ENCODE assay signal across 21 cellular contexts in genomic region chr7:28140964-28141363, GRCh38.
"Had no signal": no experiment of that assay in that cellular context is flagged by ENCODE, and none has a peak within 500 bp of the region (broad histone marks: within the 10 kb centered on the region; RNA-seq: fewer than 3 reads in every experiment).

No MANE protein-coding gene starts in this region.

- H3K4me3 ChIP-seq: ascending aorta, heart right ventricle, tibial nerve had no signal

- H3K9me3 ChIP-seq: ascending aorta, heart right ventricle, tibial nerve had no signal

- H3K27me3 ChIP-seq: ascending aorta, heart right ventricle, tibial nerve had no signal

- H3K9me3 Mint-ChIP-seq: activated T-cell treated with anti-CD3 and anti-CD28 coated beads, Interleukin-2, amount 50 U/mL, for 72 hours; naive thymus-derived CD4-positive, alpha-beta T cell had no signal

- DNase-seq: activated CD4-positive, CD25-positive, alpha-beta regulatory T cell treated with anti-CD3 and anti-CD28 coated beads, Interleukin-2, amount 50 U/mL, for 72 hours; activated CD8-positive, alpha-beta memory T cell treated with anti-CD3 and anti-CD28 coated beads for 24 hours; activated CD8-positive, alpha-beta memory T cell treated with anti-CD3 and anti-CD28 coated beads, Interleukin-2, amount 50 U/mL, for 48 hours; activated effector memory CD4-positive, alpha-beta T cell treated with anti-CD3 and anti-CD28 coated beads, Interleukin-2, amount 50 U/mL, for 16 hours; activated naive CD4-positive, alpha-beta T cell treated with anti-CD3 and anti-CD28 coated beads, Interleukin-2, amount 50 U/mL, for 16 hours; activated T-cell treated with anti-CD3 and anti-CD28 coated beads, Interleukin-2, amount 50 U/mL, for 72 hours; cerebellar nuclear complex; heart right ventricle; kidney glomerular epithelial cell; left ventricle myocardium superior; naive thymus-derived CD4-positive, alpha-beta T cell; stimulated activated CD4-positive, alpha-beta T cell treated with anti-CD3 and anti-CD28 coated beads, Interleukin-2, amount 100 ng/mL, for 24 hours; stimulated activated naive CD4-positive, alpha-beta T cell treated with Interleukin-2 at 50 U/mL for 16 hours; substantia nigra; SW 1271; T-helper 2 cell had no signal

- FAIRE-seq: urothelium cell line had no signal

- ATAC-seq: activated T-cell treated with anti-CD3 and anti-CD28 coated beads, Interleukin-2, amount 50 U/mL, for 72 hours; heart right ventricle; left ventricle myocardium superior; naive thymus-derived CD4-positive, alpha-beta T cell; sciatic nerve had no signal

- H3K27ac ChIP-seq: ascending aorta, heart right ventricle, tibial nerve, VCaP had no signal

- H3K4me1 ChIP-seq: ascending aorta had no signal

- H3K4me3 Mint-ChIP-seq: activated T-cell treated with anti-CD3 and anti-CD28 coated beads, Interleukin-2, amount 50 U/mL, for 72 hours; naive thymus-derived CD4-positive, alpha-beta T cell had no signal

- H3K36me3 ChIP-seq: ascending aorta had no signal

- H3K27ac Mint-ChIP-seq: activated T-cell treated with anti-CD3 and anti-CD28 coated beads, Interleukin-2, amount 50 U/mL, for 72 hours; naive thymus-derived CD4-positive, alpha-beta T cell had no signal
